Comparison of ENCODE assay signal across 17 cellular contexts in the genomic region with DNA sequence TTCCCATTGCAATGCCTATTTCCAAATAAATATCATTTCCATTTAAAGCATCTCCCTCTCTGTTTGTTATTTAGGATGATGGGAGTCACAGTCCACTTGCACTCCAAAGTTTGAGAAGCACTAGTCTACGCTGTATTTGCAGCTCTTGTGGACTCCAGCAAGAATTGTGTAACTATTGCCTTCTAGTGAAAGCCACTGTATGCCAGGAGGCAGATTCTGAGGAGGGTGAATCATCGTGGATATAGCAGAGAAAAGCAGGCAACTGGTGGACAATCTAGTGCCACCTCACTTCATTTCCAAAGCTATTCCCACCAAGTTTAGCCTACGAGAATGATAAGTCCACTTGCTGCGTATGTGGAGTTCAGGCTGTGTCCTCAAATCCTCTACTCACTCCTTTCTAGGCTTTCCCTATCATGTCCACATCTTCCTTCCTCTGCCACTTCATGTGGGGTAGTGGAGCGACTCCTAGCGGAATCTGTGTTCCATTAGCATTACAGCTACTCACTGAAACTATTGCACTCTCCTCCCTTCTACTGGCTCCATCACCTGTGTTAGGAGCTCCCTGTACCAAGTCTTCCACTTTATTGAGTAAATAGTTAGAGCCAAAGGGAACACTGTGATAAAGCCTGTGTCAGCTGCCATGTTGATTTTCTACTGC.
DNase-seq lines count a peak whose midpoint lies in the region; ATAC-seq and TF ChIP-seq lines count a peak whose summit lies in the region.
"Had no signal": no experiment of that assay in that cellular context is flagged by ENCODE, and none has a peak within 500 bp of the region (broad histone marks: within the 10 kb centered on the region; RNA-seq: fewer than 3 reads in every experiment).

No MANE protein-coding gene starts in this region.

- H3K4me3 ChIP-seq in LNCaP clone FGC (ENCODE audit: low read depth, low read length) (no peak overlapping the region), mesenchymal stem cell (ENCODE audit: insufficient read depth in 1 of 2, low read depth in 1 of 2, low read length in 2 of 2) (no peak overlapping the region)
- H3K4me3 ChIP-seq: smooth muscle cell had no signal

- DNase-seq in LNCaP clone FGC (ENCODE audit: low read depth) (peak; percentile 51), dedifferentiated amniotic fluid mesenchymal stem cell (ENCODE audit: extremely low spot score) (peak; percentile 53), mesenchymal stem cell (peak; percentile 24), retina (no peak), NCI-H128 (lab: John Stamatoyannopoulos, UW; ENCODE audit: unreplicated experiment) (no peak), A172 (ENCODE audit: low spot score) (no peak)
- no peak for DNase-seq in T-helper 2 cell treated with Interferon-gamma antibody and Interleukin-4, amounts not matched to agents 5 μg/mL and 100 μg/mL, for 36 hours (ENCODE audit: low spot score)
- DNase-seq: activated CD4-positive, alpha-beta memory T cell treated with anti-CD3 and anti-CD28 coated beads for 36 hours; anterior cingulate cortex; CD8-positive, alpha-beta T cell; dermis blood vessel endothelial cell; HFFc6; immature natural killer cell; NCI-H187; NCI-H69 had no signal

- H2AFZ ChIP-seq in mesenchymal stem cell (ENCODE audit: low read depth, low read length), result no peak overlapping the region

- no peaks in the 10 kb centered on the region for H3K4me1 ChIP-seq in mesenchymal stem cell (ENCODE audit: control insufficient read depth, insufficient read depth, low read depth, low read length)

- no peak overlapping the region for H3K18ac ChIP-seq in mesenchymal stem cell (ENCODE audit: low read depth in 1 of 2, low read length in 2 of 2)

- H3K4me2 ChIP-seq in mesenchymal stem cell (ENCODE audit: low read length, poor library complexity, severe bottlenecking), result no peak overlapping the region
- H3K4me2 ChIP-seq: smooth muscle cell had no signal

- no peak overlapping the region for H3K14ac ChIP-seq in mesenchymal stem cell (ENCODE audit: low read length in 2 of 2)

- H3K9me3 ChIP-seq in mesenchymal stem cell (ENCODE audit: control insufficient read depth, low read length), result no peaks in the 10 kb centered on the region

- no peak overlapping the region for H3K27ac ChIP-seq in mesenchymal stem cell (ENCODE audit: low read length, poor library complexity, severe bottlenecking)

- H3K36me3 ChIP-seq in mesenchymal stem cell (ENCODE audit: control insufficient read depth in 1 of 2, insufficient read depth in 2 of 2, low read depth in 1 of 2, low read length in 2 of 2), result no peaks in the 10 kb centered on the region

- no peak overlapping the region for H2BK12ac ChIP-seq in mesenchymal stem cell (ENCODE audit: low read length in 2 of 2)

- H3K4ac ChIP-seq in mesenchymal stem cell (ENCODE audit: low read depth in 1 of 2, low read length in 2 of 2), result no peak overlapping the region

- no peak overlapping the region for H2AK5ac ChIP-seq in mesenchymal stem cell (ENCODE audit: low read length, severe bottlenecking)

- no peaks in the 10 kb centered on the region for H3K79me1 ChIP-seq in mesenchymal stem cell (replicated peaks; ENCODE audit: low read length, poor library complexity, severe bottlenecking)

- no peak overlapping the region for H2BK120ac ChIP-seq in mesenchymal stem cell (ENCODE audit: low read depth, low read length)

- no peaks in the 10 kb centered on the region for H3K36me3 Mint-ChIP-seq in T-helper 2 cell treated with Interferon-gamma antibody and Interleukin-4, amounts not matched to agents 5 μg/mL and 100 μg/mL, for 36 hours (ENCODE audit: low read depth)
- H3K36me3 Mint-ChIP-seq: activated CD4-positive, alpha-beta memory T cell treated with anti-CD3 and anti-CD28 coated beads for 36 hours; CD8-positive, alpha-beta T cell; immature natural killer cell had no signal

- no peak overlapping the region for H4K8ac ChIP-seq in mesenchymal stem cell (ENCODE audit: low read length)

- H3K27ac Mint-ChIP-seq in T-helper 2 cell treated with Interferon-gamma antibody and Interleukin-4, amounts not matched to agents 5 μg/mL and 100 μg/mL, for 36 hours, result no peak overlapping the region
- H3K27ac Mint-ChIP-seq: activated CD4-positive, alpha-beta memory T cell treated with anti-CD3 and anti-CD28 coated beads for 36 hours; CD8-positive, alpha-beta T cell; HFFc6; immature natural killer cell had no signal

- ATAC-seq in GM18868 (IDR thresholded peaks at IDR 0.05; ENCODE audit: unreplicated experiment), result peak; percentile 48
- ATAC-seq: CD8-positive, alpha-beta T cell had no signal

- H3K27me3 Mint-ChIP-seq in T-helper 2 cell treated with Interferon-gamma antibody and Interleukin-4, amounts not matched to agents 5 μg/mL and 100 μg/mL, for 36 hours (ENCODE audit: low read depth), result no peaks in the 10 kb centered on the region
- H3K27me3 Mint-ChIP-seq: activated CD4-positive, alpha-beta memory T cell treated with anti-CD3 and anti-CD28 coated beads for 36 hours had no signal

- H3K4me3 Mint-ChIP-seq in T-helper 2 cell treated with Interferon-gamma antibody and Interleukin-4, amounts not matched to agents 5 μg/mL and 100 μg/mL, for 36 hours, result no peak overlapping the region
- H3K4me3 Mint-ChIP-seq: activated CD4-positive, alpha-beta memory T cell treated with anti-CD3 and anti-CD28 coated beads for 36 hours; CD8-positive, alpha-beta T cell; HFFc6; immature natural killer cell had no signal

- H3K23ac ChIP-seq in mesenchymal stem cell (ENCODE audit: low read length in 2 of 2), result no peak overlapping the region

- H2BK5ac ChIP-seq in mesenchymal stem cell (ENCODE audit: low read depth, low read length, poor library complexity, severe bottlenecking), result no peak overlapping the region

- H4K91ac ChIP-seq in mesenchymal stem cell (ENCODE audit: low read length), result no peak overlapping the region

- no peaks in the 10 kb centered on the region for H3K9me3 Mint-ChIP-seq in T-helper 2 cell treated with Interferon-gamma antibody and Interleukin-4, amounts not matched to agents 5 μg/mL and 100 μg/mL, for 36 hours

- no peaks in the 10 kb centered on the region for H3K4me1 Mint-ChIP-seq in T-helper 2 cell treated with Interferon-gamma antibody and Interleukin-4, amounts not matched to agents 5 μg/mL and 100 μg/mL, for 36 hours (ENCODE audit: low read depth)
- H3K4me1 Mint-ChIP-seq: immature natural killer cell had no signal

- no peaks in the 10 kb centered on the region for H3K27me3 ChIP-seq in mesenchymal stem cell (ENCODE audit: control insufficient read depth in 1 of 2, insufficient read depth in 1 of 2, low read length in 2 of 2)

- WGBS in mesenchymal stem cell, result 76% methylated on average over 6 of the region's 6 CpGs

- no peak overlapping the region for H3K9ac ChIP-seq in mesenchymal stem cell (ENCODE audit: low read length)

- no peak overlapping the region for H2BK15ac ChIP-seq in mesenchymal stem cell (ENCODE audit: low read depth, poor library complexity, severe bottlenecking)

- TF ChIP-seq CTCF in LNCaP clone FGC (IDR thresholded peaks at IDR 0.05; ENCODE audit: control insufficient read depth, extremely low read depth, insufficient read depth), result peak; percentile 89

Comparison
In these comparisons a context has a peak if more than half of its experiments do, and no peak if none do; other contexts are left out.
1. DNase-seq: peak in LNCaP clone FGC (single experiment), dedifferentiated amniotic fluid mesenchymal stem cell (single experiment) and mesenchymal stem cell (single experiment); none in T-helper 2 cell treated with Interferon-gamma antibody and Interleukin-4, amounts not matched to agents 5 μg/mL and 100 μg/mL, for 36 hours (single experiment), retina (single experiment), NCI-H128 (single experiment) and A172 (single experiment).